ENCODE assay signal across 10 cellular contexts in the genomic region with DNA sequence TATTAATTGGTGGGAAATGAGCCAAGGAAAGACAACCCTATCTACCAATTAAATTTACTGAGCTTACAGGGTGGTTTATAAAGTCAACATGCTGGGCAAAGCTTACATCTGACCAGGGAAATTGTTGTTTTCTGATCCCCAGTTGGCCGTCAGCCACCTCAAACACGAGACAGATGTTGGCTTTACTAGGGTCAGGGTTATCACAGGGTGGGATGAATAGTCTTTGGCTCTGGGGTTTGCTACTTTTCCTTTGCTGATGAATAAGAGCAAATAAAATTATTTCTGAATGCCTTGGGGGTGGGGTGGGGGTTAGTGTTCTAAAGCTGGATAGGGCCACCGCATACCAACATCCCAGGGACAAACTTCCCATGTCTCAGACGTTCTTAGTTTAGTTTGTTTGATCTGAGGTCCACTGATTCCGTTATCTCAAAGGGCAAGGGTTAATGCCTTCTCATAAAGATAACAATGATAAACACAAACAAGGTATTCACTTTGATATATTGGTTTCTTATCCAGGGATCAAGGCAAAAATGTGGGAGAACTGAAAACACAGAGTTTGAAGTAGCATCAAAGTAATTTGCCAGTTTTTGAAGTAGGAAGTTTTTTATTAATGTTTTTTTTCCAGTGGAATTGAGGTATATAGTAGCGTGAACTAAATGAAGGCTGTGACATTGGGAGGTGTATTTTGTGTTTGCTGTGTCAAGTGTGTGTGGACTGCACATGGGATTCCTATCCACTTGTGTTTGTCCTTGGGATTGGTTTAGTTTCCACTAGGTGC.
DNase-seq lines count a peak whose midpoint lies in the region; ATAC-seq and TF ChIP-seq lines count a peak whose summit lies in the region.
"Had no signal": no experiment of that assay in that cellular context is flagged by ENCODE, and none has a peak within 500 bp of the region (broad histone marks: within the 10 kb centered on the region; RNA-seq: fewer than 3 reads in every experiment).

No MANE protein-coding gene starts in this region.

- H3K9me3 Mint-ChIP-seq in activated naive CD8-positive, alpha-beta T cell treated with anti-CD3 and anti-CD28 coated beads, Interleukin-2, amount 50 U/mL, for 24 hours = no peaks in the 10 kb centered on the region

- no peak overlapping the region for H3K4me3 ChIP-seq in cardiac muscle cell
- H3K4me3 ChIP-seq: psoas muscle had no signal

- H3K4me3 Mint-ChIP-seq in activated naive CD8-positive, alpha-beta T cell treated with anti-CD3 and anti-CD28 coated beads, Interleukin-2, amount 50 U/mL, for 24 hours = no peak overlapping the region

- H3K9me3 ChIP-seq in cardiac muscle cell (ENCODE audit: low read depth) = no peaks in the 10 kb centered on the region
- H3K9me3 ChIP-seq: psoas muscle had no signal

- DNase-seq in cardiac muscle cell (ENCODE audit: low read depth in 1 of 2, low spot score in 1 of 2) = peak in 1 of 2 donors; percentile 79
- DNase-seq in Right ventricle myocardium inferior (ENCODE audit: missing footprints) = no peak
- peak; percentile 70 to 78 for DNase-seq in SHP77 (lab: John Stamatoyannopoulos, UW)
- DNase-seq in fibroblast of the conjunctiva (ENCODE audit: low read depth) = peak; percentile 20
- DNase-seq in SW 1271 (lab: John Stamatoyannopoulos, UW) = no peak
- DNase-seq in activated naive CD8-positive, alpha-beta T cell treated with anti-CD3 and anti-CD28 coated beads, Interleukin-2, amount 50 U/mL, for 24 hours = no peak
- DNase-seq in AML-193 (lab: John Stamatoyannopoulos, UW) = no peak
- DNase-seq in ureter (ENCODE audit: low spot score) = no peak
- DNase-seq: NCI-H187 treated with DMSO at 0.1 percent for 48 hours, psoas muscle had no signal

- H3K4me1 ChIP-seq in cardiac muscle cell (ENCODE audit: low read depth) = peaks cover 11% of the 10 kb centered on the region
- H3K4me1 ChIP-seq: psoas muscle had no signal

- no peaks in the 10 kb centered on the region for H3K36me3 Mint-ChIP-seq in activated naive CD8-positive, alpha-beta T cell treated with anti-CD3 and anti-CD28 coated beads, Interleukin-2, amount 50 U/mL, for 24 hours (ENCODE audit: low read depth)

- no peaks in the 10 kb centered on the region for H3K36me3 ChIP-seq in cardiac muscle cell

- H3K27ac ChIP-seq in cardiac muscle cell = peak overlapping the region; percentile 12
- H3K27ac ChIP-seq: psoas muscle had no signal

- no peak overlapping the region for H3K27ac Mint-ChIP-seq in activated naive CD8-positive, alpha-beta T cell treated with anti-CD3 and anti-CD28 coated beads, Interleukin-2, amount 50 U/mL, for 24 hours

- no peak for ATAC-seq in Right ventricle myocardium inferior
- no peak for ATAC-seq in activated naive CD8-positive, alpha-beta T cell treated with anti-CD3 and anti-CD28 coated beads, Interleukin-2, amount 50 U/mL, for 24 hours
- ATAC-seq: psoas muscle had no signal

- peaks cover 5% of the 10 kb centered on the region for H3K4me1 Mint-ChIP-seq in activated naive CD8-positive, alpha-beta T cell treated with anti-CD3 and anti-CD28 coated beads, Interleukin-2, amount 50 U/mL, for 24 hours

- H3K27me3 ChIP-seq in cardiac muscle cell = no peaks in the 10 kb centered on the region

- no peak for TF ChIP-seq CTCF in cardiac muscle cell (IDR thresholded peaks at IDR 0.05; ENCODE audit: low read depth, low read length)

- peaks cover 2% of the 10 kb centered on the region for H3K27me3 Mint-ChIP-seq in activated naive CD8-positive, alpha-beta T cell treated with anti-CD3 and anti-CD28 coated beads, Interleukin-2, amount 50 U/mL, for 24 hours

- intact Hi-C loops in Right ventricle myocardium inferior (cut with DNase I) = no loop called here

Comparison
In these comparisons a context has a peak if more than half of its experiments do, and no peak if none do; other contexts are left out.
1. DNase-seq: peak in SHP77 (2 of 2) and fibroblast of the conjunctiva (single experiment); none in Right ventricle myocardium inferior (single experiment), SW 1271 (0 of 2), activated naive CD8-positive, alpha-beta T cell treated with anti-CD3 and anti-CD28 coated beads, Interleukin-2, amount 50 U/mL, for 24 hours (single experiment), AML-193 (0 of 2) and ureter (single experiment).